ENCODE assay signal across 8 cellular contexts in the genomic region with DNA sequence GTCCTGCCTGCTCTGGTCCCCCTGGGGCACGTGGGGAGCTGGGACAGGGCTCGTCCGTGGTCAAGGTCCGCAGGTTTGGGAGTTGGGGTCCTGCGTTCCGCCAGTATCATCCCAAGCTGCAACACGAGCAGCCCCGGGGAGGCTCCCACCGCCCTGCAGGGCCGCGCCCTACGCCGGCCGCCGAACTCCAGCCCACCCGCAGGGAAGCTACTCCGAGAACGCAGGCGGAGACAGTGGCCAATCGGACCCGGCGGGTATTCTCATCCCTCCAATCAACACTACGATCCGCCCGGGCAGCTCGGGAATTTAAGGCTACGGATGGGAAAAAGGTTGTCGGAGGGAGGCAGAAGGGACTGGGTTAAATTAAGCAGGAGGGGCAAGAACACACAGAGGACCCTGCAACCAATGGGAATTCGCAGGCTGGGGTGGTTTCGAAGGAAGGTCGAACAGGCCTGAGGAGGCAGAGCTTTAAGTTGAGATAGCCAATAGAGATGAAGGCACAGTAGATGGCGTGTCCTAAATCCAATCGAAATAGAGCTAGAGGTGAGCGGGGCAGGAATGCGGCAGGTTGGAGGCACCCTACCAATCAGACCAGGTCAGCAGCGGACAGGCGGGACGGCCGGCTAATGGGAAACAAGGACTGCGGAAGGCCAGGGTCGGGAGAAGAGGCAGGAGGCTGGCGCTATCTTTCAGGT. TPM values are rescaled to one million over a fixed set of nuclear protein-coding genes. Genes with fewer than 3 reads are reported as not detected.
DNase-seq lines count a peak whose midpoint lies in the region; ATAC-seq, FAIRE-seq and TF ChIP-seq lines count a peak whose summit lies in the region.

No MANE protein-coding gene starts in this region.

- ATAC-seq in GM19455 (IDR thresholded peaks at IDR 0.05; ENCODE audit: unreplicated experiment) (peak; percentile 86), HG03575 (IDR thresholded peaks at IDR 0.05; ENCODE audit: extremely low read depth, insufficient number of reproducible peaks, low FRiP score, unreplicated experiment) (peak; percentile 51)

- peaks cover 0 to 16% of the 10 kb centered on the region in 2 experiments; a peak in 2 of 4 replicates for H3K79me2 ChIP-seq in H1 (ENCODE audit: control insufficient read depth in 1 of 2, insufficient read depth in 2 of 2, low read length in 2 of 2)

- peaks cover 0 to 11% (median 0%) of the 10 kb centered on the region in 4 experiments; a peak in 1 of 8 replicates for H3K36me3 ChIP-seq in H1 (ENCODE audit: control insufficient read depth in 2 of 4, insufficient read depth in 4 of 4, low read length in 3 of 4)

- H3K27me3 Mint-ChIP-seq in activated CD4-positive, alpha-beta memory T cell treated with anti-CD3 and anti-CD28 coated beads for 36 hours = no peaks in the 10 kb centered on the region

- H3K4me1 ChIP-seq in H1 (replicated peaks in 1 of 4; ENCODE audit: control insufficient read depth in 3 of 4, insufficient read depth in 4 of 4, low read length in 3 of 4) = peaks cover 2 to 14% (median 8%) of the 10 kb centered on the region in 4 experiments

- peak overlapping the region; percentile 71 to 90 (median 85) for H3K4me3 ChIP-seq in H1 (ENCODE audit: extremely low read depth in 1 of 4, insufficient read depth in 2 of 4, low read depth in 3 of 4, low read length in 4 of 4)

- H2BK12ac ChIP-seq in H1 (ENCODE audit: low read depth, low read length) = peak overlapping the region; percentile 84

- peaks cover 3% of the 10 kb centered on the region for H3K9me3 Mint-ChIP-seq in activated CD4-positive, alpha-beta memory T cell treated with anti-CD3 and anti-CD28 coated beads for 36 hours

- H3K4me3 Mint-ChIP-seq in activated CD4-positive, alpha-beta memory T cell treated with anti-CD3 and anti-CD28 coated beads for 36 hours = no peak overlapping the region

- no peak overlapping the region; the same call in 1 of the 2 replicates for H2AK5ac ChIP-seq in H1 (ENCODE audit: low read depth, low read length)

- H3K79me1 ChIP-seq in H1 (ENCODE audit: low read depth, low read length) = peaks cover 3% of the 10 kb centered on the region; the same call in 1 of the 2 replicates

- CTCF ChIA-PET in activated CD4-positive, alpha-beta memory T cell treated with anti-CD3 and anti-CD28 coated beads for 36 hours (lab: Charles Lee) = interaction anchor here (0.6 to 2.9 kb wide), 13 partner anchors 14 to 401 kb away, joined by 3 to 12 read pairs (median 4); partner anchors contain the start of genes ENO3, RNF167, SLC25A11 and ZFP3
- CTCF ChIA-PET in H1 (lab: Charles Lee; ENCODE audit: partially characterized antibody) = interaction anchor here (0.6 to 7.3 kb wide), 10 partner anchors 10 to 196 kb away, joined by 3 to 41 read pairs (median 6); partner anchors contain the start of genes ENO3, PFN1 and SLC25A11

- no peak for TF ChIP-seq POLR2A in H1 (IDR thresholded peaks at IDR 0.05; ENCODE audit: control extremely low read depth in 1 of 2, low read depth in 2 of 2, low read length in 2 of 2)

- peak overlapping the region; percentile 92 to 99 for H3K4me2 ChIP-seq in H1 (ENCODE audit: insufficient read depth in 1 of 2, low read depth in 2 of 2, low read length in 2 of 2)

- peak overlapping the region; percentile 74 for H4K5ac ChIP-seq in H1 (ENCODE audit: insufficient read length, low read depth, low read length)

- no peak overlapping the region for H3K14ac ChIP-seq in H1 (ENCODE audit: insufficient read length)

- peak overlapping the region; percentile 96 for H3K27ac ChIP-seq in H1 (ENCODE audit: low read depth, low read length)

- H3K36me3 Mint-ChIP-seq in activated CD4-positive, alpha-beta memory T cell treated with anti-CD3 and anti-CD28 coated beads for 36 hours = peaks cover 29% of the 10 kb centered on the region

- POLR2A ChIA-PET in activated CD4-positive, alpha-beta memory T cell treated with anti-CD3 and anti-CD28 coated beads for 36 hours (lab: Charles Lee) = interaction anchor here (0.5 to 10.7 kb wide), 8 partner anchors 19 to 264 kb away, joined by 3 to 346 read pairs (median 4); partner anchors contain the start of genes CAMTA2, ENO3, INCA1 and KIF1C
- POLR2A ChIA-PET in H1 (lab: Charles Lee; ENCODE audit: partially characterized antibody) = interaction anchor here (0.6 to 32.4 kb wide), 20 partner anchors 11 to 1532 kb away, joined by 3 to 987 read pairs (median 4); partner anchors contain the start of genes C17orf107, CAMTA2, ENO3 and INCA1

- H2AFZ ChIP-seq in H1 (ENCODE audit: low read length) = no peak overlapping the region

- no peak for TF ChIP-seq EP300 in H1 (IDR thresholded peaks at IDR 0.05; ENCODE audit: borderline replicate concordance in 1 of 2, low read depth in 2 of 2, low read length in 2 of 2)

- no peak for TF ChIP-seq RAD21 in H1 (IDR thresholded peaks at IDR 0.05 in 1 of 2, conservative IDR thresholded peaks at IDR 0.05 in 1 of 2; ENCODE audit: low read depth in 2 of 2, low read length in 2 of 2)

- H3K27ac Mint-ChIP-seq in activated CD4-positive, alpha-beta memory T cell treated with anti-CD3 and anti-CD28 coated beads for 36 hours = no peak overlapping the region

- peak overlapping the region; percentile 92; the same call in 1 of the 2 replicates for H4K8ac ChIP-seq in H1 (ENCODE audit: extremely low read depth, insufficient read depth, low read length)

- H2BK5ac ChIP-seq in H1 (ENCODE audit: low read depth, low read length) = peak overlapping the region; percentile 99

- H3K9ac ChIP-seq in H1 (replicated peaks in 1 of 4; ENCODE audit: extremely low read depth in 1 of 4, low read depth in 3 of 4, low read length in 3 of 4) = peak overlapping the region; percentile 61 to 93 (median 88)

- no peak overlapping the region for H3K23ac ChIP-seq in H1 (ENCODE audit: insufficient read length)

- peak overlapping the region; percentile 71 for H3K4ac ChIP-seq in H1 (replicated peaks; ENCODE audit: insufficient read length, low read depth, low read length)

- H4K91ac ChIP-seq in H1 (replicated peaks; ENCODE audit: insufficient read length, low read length) = peak overlapping the region; percentile 63

- 1% methylated on average over 42 of the region's 42 CpGs; no CpG with 5 or more reads in 1 of the 2 experiments for WGBS in H1 (ENCODE audit: extremely low coverage in 1 of 2, insufficient coverage in 1 of 2, insufficient read length in 1 of 2, insufficient replicate concordance in 2 of 2, low coverage in 1 of 2, low lambda C conversion rate in 2 of 2, missing lambda C conversion rate in 1 of 2), 2 experiments

- H2BK20ac ChIP-seq in H1 (ENCODE audit: low read length) = no peak overlapping the region

- peaks cover 0 to under 1% (median 0%) of the 10 kb centered on the region in 4 experiments; a peak in 2 of 7 replicates for H3K27me3 ChIP-seq in H1 (replicated peaks in 1 of 4; ENCODE audit: control insufficient read depth in 3 of 4, extremely low read depth in 1 of 4, insufficient read depth in 3 of 4, low read length in 3 of 4)

- TF ChIP-seq CTCF in H1 (IDR thresholded peaks at IDR 0.05; ENCODE audit: control extremely low read depth in 1 of 3, insufficient read depth in 1 of 3, low read depth in 1 of 3, low read length in 3 of 3) = no peak

- H3K9me3 ChIP-seq in H1 (ENCODE audit: insufficient read depth in 2 of 2, low read depth in 1 of 2, low read length in 1 of 2) = no peaks in the 10 kb centered on the region

- DNase-seq in CMK (ENCODE audit: low read depth) (peak; percentile 83), NCI-H82 (lab: John Stamatoyannopoulos, UW) (peak; percentile 100), H1 (ENCODE audit: low read depth in 1 of 2, low spot score in 2 of 2) (peak; percentile 85 to 99), medulla oblongata (ENCODE audit: extremely low spot score) (peak; percentile 100)
- DNase-seq in activated CD4-positive, alpha-beta memory T cell treated with anti-CD3 and anti-CD28 coated beads for 36 hours = peak; percentile 97
- peak; percentile 90 for DNase-seq in stimulated activated CD8-positive, alpha-beta memory T cell treated with anti-CD3 and anti-CD28 coated beads, Interleukin-12 subunit alpha, Interleukin-12 subunit beta, amount 100 ng/mL, for 1 hour (ENCODE audit: low read depth)

- peaks cover 19% of the 10 kb centered on the region; the same call in 1 of the 2 replicates for H3K23me2 ChIP-seq in H1 (ENCODE audit: low read depth, low read length)

- H2BK120ac ChIP-seq in H1 (replicated peaks; ENCODE audit: low read depth, low read length) = no peak overlapping the region

- peak overlapping the region; percentile 83 for H3K56ac ChIP-seq in H1 (replicated peaks; ENCODE audit: insufficient read length, low read depth, low read length)

- H3K4me1 Mint-ChIP-seq in activated CD4-positive, alpha-beta memory T cell treated with anti-CD3 and anti-CD28 coated beads for 36 hours (ENCODE audit: low read depth) = peaks cover 37% of the 10 kb centered on the region

- H4K20me1 ChIP-seq in H1 (replicated peaks in 1 of 2; ENCODE audit: control insufficient read depth in 1 of 2, insufficient read depth in 2 of 2, low read length in 2 of 2) = peaks cover under 1 to 4% of the 10 kb centered on the region in 2 experiments

- FAIRE-seq in H1 (lab: Jason Lieb, UNC) = peak; percentile 99

- intact Hi-C loops in activated CD4-positive, alpha-beta memory T cell treated with anti-CD3 and anti-CD28 coated beads for 36 hours (cut with micrococcal nuclease) = loop anchor here (1.0 to 5.0 kb wide), 3 partner anchors 19 to 65 kb away; partner anchors contain the start of genes PFN1, RNF167 and SLC25A11

- H3K18ac ChIP-seq in H1 (ENCODE audit: extremely low read depth, low read length) = peak overlapping the region; percentile 97

- no peak overlapping the region for H2BK15ac ChIP-seq in H1 (ENCODE audit: low read length)

RNA-seq across cellular contexts. Expression of gene SPAG7, which starts 0.6 kb away (rescaled TPM):
- total RNA-seq in activated CD4-positive, alpha-beta memory T cell treated with anti-CD3 and anti-CD28 coated beads for 36 hours = 10 to 100 TPM; 60.6 to 65.8 TPM
- total RNA-seq in H1 (2021; fragmentation: NEBNext Ultra II Directional; extraction: Animal tissue kit (Norgen Biotek cat#: 25700)) = 81.9 and 83.6 TPM in 2 replicates
- polyA plus RNA-seq in H1 (2011; rRNA removed) = 74.2 and 82.1 TPM in 2 replicates
- 133 TPM for polyA plus RNA-seq in H1 (2011; cell fraction: cytosol; rRNA removed)
- polyA plus RNA-seq in H1 (2011; cell fraction: nucleus; rRNA removed) = 62.7 TPM
- 74.8 to 109 TPM (median 102 TPM) in 4 replicates for polyA plus RNA-seq in H1 (2012, experiment 1 of 2)
- polyA plus RNA-seq in H1 (2012, experiment 2 of 2) = 70.1 TPM
- 60.5 TPM for polyA plus RNA-seq in H1 (2013, experiment 1 of 2)
- polyA plus RNA-seq in H1 (2013, experiment 2 of 2) = 60.7 TPM
- 24.3 and 26.5 TPM in 2 replicates for polyA minus RNA-seq in H1 (2011; rRNA and poly(A)+ RNA removed)
- polyA minus RNA-seq in H1 (2011; cell fraction: cytosol; rRNA and poly(A)+ RNA removed) = 22.8 TPM
- polyA minus RNA-seq in H1 (2011; cell fraction: nucleus; rRNA and poly(A)+ RNA removed) = 21.9 TPM

RNA-seq across cellular contexts. Expression of gene ENO3, which starts 16.1 kb away (rescaled TPM):
- 10 to 100 TPM; 26.5 to 26.8 TPM for total RNA-seq in activated CD4-positive, alpha-beta memory T cell treated with anti-CD3 and anti-CD28 coated beads for 36 hours
- 24.1 and 25.7 TPM in 2 replicates for total RNA-seq in H1 (2021; fragmentation: NEBNext Ultra II Directional; extraction: Animal tissue kit (Norgen Biotek cat#: 25700))
- 25.0 and 36.4 TPM in 2 replicates for polyA plus RNA-seq in H1 (2011; rRNA removed)
- polyA plus RNA-seq in H1 (2011; cell fraction: cytosol; rRNA removed) = 40.3 TPM
- polyA plus RNA-seq in H1 (2011; cell fraction: nucleus; rRNA removed) = 152 TPM
- polyA plus RNA-seq in H1 (2012, experiment 1 of 2) = 25.0 to 36.7 TPM (median 34.0 TPM) in 4 replicates
- polyA plus RNA-seq in H1 (2012, experiment 2 of 2) = 31.1 TPM
- polyA plus RNA-seq in H1 (2013, experiment 1 of 2) = 19.9 TPM
- 16.5 TPM for polyA plus RNA-seq in H1 (2013, experiment 2 of 2)
- polyA minus RNA-seq in H1 (2011; rRNA and poly(A)+ RNA removed) = 14.4 and 17.4 TPM in 2 replicates
- polyA minus RNA-seq in H1 (2011; cell fraction: cytosol; rRNA and poly(A)+ RNA removed) = 12.0 TPM
- polyA minus RNA-seq in H1 (2011; cell fraction: nucleus; rRNA and poly(A)+ RNA removed) = 20.1 TPM

RNA-seq across cellular contexts. Expression of gene PFN1, which starts 18.7 kb away (rescaled TPM):
- total RNA-seq in activated CD4-positive, alpha-beta memory T cell treated with anti-CD3 and anti-CD28 coated beads for 36 hours = 1,000 to 10,000 TPM; 1,907 to 1,923 TPM
- 1,355 and 1,387 TPM in 2 replicates for total RNA-seq in H1 (2021; fragmentation: NEBNext Ultra II Directional; extraction: Animal tissue kit (Norgen Biotek cat#: 25700))
- polyA plus RNA-seq in H1 (2011; rRNA removed) = 1,949 and 2,147 TPM in 2 replicates
- 1,309 TPM for polyA plus RNA-seq in H1 (2011; cell fraction: cytosol; rRNA removed)
- 1,023 TPM for polyA plus RNA-seq in H1 (2011; cell fraction: nucleus; rRNA removed)
- polyA plus RNA-seq in H1 (2012, experiment 1 of 2) = 1,911 to 2,058 TPM (median 2,001 TPM) in 4 replicates
- polyA plus RNA-seq in H1 (2012, experiment 2 of 2) = 2,250 TPM
- polyA plus RNA-seq in H1 (2013, experiment 1 of 2) = 1,621 TPM
- 1,713 TPM for polyA plus RNA-seq in H1 (2013, experiment 2 of 2)
- polyA minus RNA-seq in H1 (2011; rRNA and poly(A)+ RNA removed) = 375 and 437 TPM in 2 replicates
- polyA minus RNA-seq in H1 (2011; cell fraction: cytosol; rRNA and poly(A)+ RNA removed) = 1,836 TPM
- polyA minus RNA-seq in H1 (2011; cell fraction: nucleus; rRNA and poly(A)+ RNA removed) = 497 TPM

RNA-seq across cellular contexts. Expression of gene CAMTA2, which starts 20.5 kb away (rescaled TPM):
- 100 to 1,000 TPM; 101 to 109 TPM for total RNA-seq in activated CD4-positive, alpha-beta memory T cell treated with anti-CD3 and anti-CD28 coated beads for 36 hours
- total RNA-seq in H1 (2021; fragmentation: NEBNext Ultra II Directional; extraction: Animal tissue kit (Norgen Biotek cat#: 25700)) = 11.4 and 12.0 TPM in 2 replicates
- 5.5 and 13.7 TPM in 2 replicates for polyA plus RNA-seq in H1 (2011; rRNA removed)
- polyA plus RNA-seq in H1 (2011; cell fraction: cytosol; rRNA removed) = 4.1 TPM
- 29.2 TPM for polyA plus RNA-seq in H1 (2011; cell fraction: nucleus; rRNA removed)
- polyA plus RNA-seq in H1 (2012, experiment 1 of 2) = 8.2 to 14.4 TPM (median 11.6 TPM) in 4 replicates
- polyA plus RNA-seq in H1 (2012, experiment 2 of 2) = 29.1 TPM
- polyA plus RNA-seq in H1 (2013, experiment 1 of 2) = 10.3 TPM
- 9.5 TPM for polyA plus RNA-seq in H1 (2013, experiment 2 of 2)
- polyA minus RNA-seq in H1 (2011; rRNA and poly(A)+ RNA removed) = 2.1 and 7.3 TPM in 2 replicates
- polyA minus RNA-seq in H1 (2011; cell fraction: cytosol; rRNA and poly(A)+ RNA removed) = 7.0 TPM
- 10.2 TPM for polyA minus RNA-seq in H1 (2011; cell fraction: nucleus; rRNA and poly(A)+ RNA removed)

RNA-seq across cellular contexts. Expression of gene RNF167, which starts 26.9 kb away (rescaled TPM):
- 100 to 1,000 TPM; 130 to 157 TPM for total RNA-seq in activated CD4-positive, alpha-beta memory T cell treated with anti-CD3 and anti-CD28 coated beads for 36 hours
- total RNA-seq in H1 (2021; fragmentation: NEBNext Ultra II Directional; extraction: Animal tissue kit (Norgen Biotek cat#: 25700)) = 140 and 147 TPM in 2 replicates
- polyA plus RNA-seq in H1 (2011; rRNA removed) = 281 and 284 TPM in 2 replicates
- polyA plus RNA-seq in H1 (2011; cell fraction: cytosol; rRNA removed) = 157 TPM
- polyA plus RNA-seq in H1 (2011; cell fraction: nucleus; rRNA removed) = 259 TPM
- 183 to 210 TPM (median 196 TPM) in 4 replicates for polyA plus RNA-seq in H1 (2012, experiment 1 of 2)
- 259 TPM for polyA plus RNA-seq in H1 (2012, experiment 2 of 2)
- polyA plus RNA-seq in H1 (2013, experiment 1 of 2) = 230 TPM
- 261 TPM for polyA plus RNA-seq in H1 (2013, experiment 2 of 2)
- polyA minus RNA-seq in H1 (2011; rRNA and poly(A)+ RNA removed) = 107 and 125 TPM in 2 replicates
- 101 TPM for polyA minus RNA-seq in H1 (2011; cell fraction: cytosol; rRNA and poly(A)+ RNA removed)
- 69.3 TPM for polyA minus RNA-seq in H1 (2011; cell fraction: nucleus; rRNA and poly(A)+ RNA removed)

Comparison
In these comparisons a context has a peak if more than half of its experiments do, and no peak if none do; other contexts are left out.
1. Peak in every context shown above with its lines: DNase-seq, ATAC-seq, H3K4me3 ChIP-seq and H3K27ac ChIP-seq.